In genomic region chr9:117945286-117945685, GRCh38 we compare ENCODE assay signal across 23 cellular contexts.
DNase-seq lines count a peak whose midpoint lies in the region; ATAC-seq, FAIRE-seq and TF ChIP-seq lines count a peak whose summit lies in the region.
"Had no signal": no experiment of that assay in that cellular context is flagged by ENCODE, and none has a peak within 500 bp of the region (broad histone marks: within the 10 kb centered on the region; RNA-seq: fewer than 3 reads in every experiment).

No MANE protein-coding gene starts in this region.

- intact Hi-C loops in esophagus squamous epithelium (cut with DNase I) (no loop called here), Caco-2 (cut with micrococcal nuclease; ENCODE audit: unreplicated experiment) (no loop called here)

- H3K4me1 Mint-ChIP-seq in WTC11 (peaks cover 26% of the 10 kb centered on the region), Caco-2 (ENCODE audit: low read depth, unreplicated experiment) (no peaks in the 10 kb centered on the region)
- H3K4me1 Mint-ChIP-seq: CD4-positive, CD25-positive, alpha-beta regulatory T cell had no signal

- peak overlapping the region; percentile 79; the same call in 1 of the 2 replicates for H3K27ac Mint-ChIP-seq in WTC11
- no peak overlapping the region for H3K27ac Mint-ChIP-seq in Caco-2 (ENCODE audit: unreplicated experiment)
- H3K27ac Mint-ChIP-seq: CD4-positive, CD25-positive, alpha-beta regulatory T cell had no signal

- H3K4me1 ChIP-seq in esophagus squamous epithelium (peaks cover 0 to 17% (median 0%) of the 10 kb centered on the region in 3 donors), Caco-2 (no peaks in the 10 kb centered on the region)
- H3K4me1 ChIP-seq: A549, BE2C had no signal

- CTCF ChIA-PET in WTC11 (lab: Charles Lee): no interaction called here
- CTCF ChIA-PET in Caco-2 (lab: Charles Lee): no interaction called here

- H3K9me3 ChIP-seq in esophagus squamous epithelium (no peaks in the 10 kb centered on the region), Caco-2 (no peaks in the 10 kb centered on the region)
- H3K9me3 ChIP-seq: A549, BE2C had no signal

- TF ChIP-seq CTCF in GM12865 (IDR thresholded peaks at IDR 0.05; ENCODE audit: insufficient read depth, low read depth, low read length, missing control alignments) (no peak), WTC11 (IDR thresholded peaks at IDR 0.05) (no peak), esophagus squamous epithelium (IDR thresholded peaks at IDR 0.05) (no peak), Caco-2 (IDR thresholded peaks at IDR 0.05; ENCODE audit: insufficient read depth in 1 of 2, low read depth in 1 of 2, low read length in 1 of 2, severe bottlenecking in 1 of 2, unreplicated experiment in 1 of 2) (no peak)

- WGBS in esophagus squamous epithelium, 2 donors: 43 to 47% methylated on average over 4 of the region's 4 CpGs

- DNase-seq in GM12865 (ENCODE audit: low read depth) (peak; percentile 12), WTC11 (ENCODE audit: low spot score) (no peak), esophagus squamous epithelium (lab: John Stamatoyannopoulos, UW) (no peak), Caco-2 (no peak), GM12892 (ENCODE audit: insufficient read length) (no peak)
- no peak for DNase-seq in stimulated activated naive CD8-positive, alpha-beta T cell treated with anti-CD3 and anti-CD28 coated beads, Interleukin-15, Interleukin-2, amounts not matched to agents 100 U/mL and 50 U/mL, for 24 hours
- no peak for DNase-seq in activated CD8-positive, alpha-beta memory T cell treated with anti-CD3 and anti-CD28 coated beads, Interleukin-2, amount 50 U/mL, for 48 hours
- DNase-seq: BE2C; CD4-positive, CD25-positive, alpha-beta regulatory T cell; DND-41; KG1; MV-4-11; NCI-H1694 treated with DMSO at 0.1 percent for 48 hours; NCI-H510A; NCI-H774; SIG-M5 had no signal

- peak overlapping the region in 3 of 4 donors; percentile 3 to 59 (median 25) for H3K27ac ChIP-seq in esophagus squamous epithelium
- H3K27ac ChIP-seq: A549 had no signal

- POLR2A ChIA-PET in WTC11 (lab: Charles Lee) (no interaction called here), Caco-2 (lab: Charles Lee) (no interaction called here)

- no peak overlapping the region for H3K4me3 Mint-ChIP-seq in WTC11
- H3K4me3 Mint-ChIP-seq in Caco-2 (ENCODE audit: unreplicated experiment): no peak overlapping the region
- H3K4me3 Mint-ChIP-seq: CD4-positive, CD25-positive, alpha-beta regulatory T cell had no signal

- no peak for TF ChIP-seq POLR2A in esophagus squamous epithelium (IDR thresholded peaks at IDR 0.05)
- no peak for TF ChIP-seq POLR2A in GM12892 (IDR thresholded peaks at IDR 0.05; ENCODE audit: low read depth, low read length)

- H3K27me3 ChIP-seq in esophagus squamous epithelium: no peaks in the 10 kb centered on the region
- H3K27me3 ChIP-seq in Caco-2 (replicated peaks; ENCODE audit: control insufficient read depth, insufficient read depth, low read length): no peaks in the 10 kb centered on the region
- H3K27me3 ChIP-seq: BE2C had no signal

- no peaks in the 10 kb centered on the region for H3K36me3 ChIP-seq in esophagus squamous epithelium
- H3K36me3 ChIP-seq in Caco-2 (ENCODE audit: control insufficient read depth, insufficient read depth, low read length): no peaks in the 10 kb centered on the region
- H3K36me3 ChIP-seq: BE2C had no signal

- no peaks in the 10 kb centered on the region for H3K36me3 Mint-ChIP-seq in WTC11
- H3K36me3 Mint-ChIP-seq in Caco-2 (ENCODE audit: insufficient read depth, unreplicated experiment): no peaks in the 10 kb centered on the region
- H3K36me3 Mint-ChIP-seq: CD4-positive, CD25-positive, alpha-beta regulatory T cell had no signal

- BruUV-seq in Caco-2 (replicated peaks; lab: Mats Ljungman, UMichigan): no TSS peak

- no peak for FAIRE-seq in GM12892 (lab: Jason Lieb, UNC)
- FAIRE-seq: A549, GM12891, GM18507, H54 had no signal

- ATAC-seq in HG02798 (IDR thresholded peaks at IDR 0.05; ENCODE audit: poor library complexity, unreplicated experiment): peak; percentile 48
- ATAC-seq in WTC11: no peak
- no peak for ATAC-seq in stimulated activated naive CD8-positive, alpha-beta T cell treated with anti-CD3 and anti-CD28 coated beads, Interleukin-15, Interleukin-2, amounts not matched to agents 100 U/mL and 50 U/mL, for 24 hours
- ATAC-seq: A549, Panc1, SK-N-SH treated with all-trans-retinoic acid at 6 μM for 48 hours had no signal

- peaks cover 7% of the 10 kb centered on the region for H3K9me3 Mint-ChIP-seq in WTC11
- no peaks in the 10 kb centered on the region for H3K9me3 Mint-ChIP-seq in Caco-2 (ENCODE audit: unreplicated experiment)

- H3K27me3 Mint-ChIP-seq in WTC11 (ENCODE audit: low read depth) (no peaks in the 10 kb centered on the region), Caco-2 (ENCODE audit: insufficient read depth, unreplicated experiment) (no peaks in the 10 kb centered on the region)
- H3K27me3 Mint-ChIP-seq: CD4-positive, CD25-positive, alpha-beta regulatory T cell had no signal

- H3K4me3 ChIP-seq in GM12865 (ENCODE audit: low read depth, low read length) (no peak overlapping the region), esophagus squamous epithelium (no peak overlapping the region), Caco-2 (ENCODE audit: low read depth, low read length) (no peak overlapping the region)
- H3K4me3 ChIP-seq: A549 had no signal

TF ChIP-seq in WTC11, 78 proteins besides CTCF, POLR2A, EP300 and RAD21 (continues in another document):
- TF ChIP-seq USF1 (CRISPR knock-in tag; IDR thresholded peaks at IDR 0.05): no peak
- no peak for TF ChIP-seq ZBTB21 (CRISPR knock-in tag; IDR thresholded peaks at IDR 0.05; ENCODE audit: borderline replicate concordance)
- no peak for TF ChIP-seq ZNF121 (CRISPR knock-in tag; IDR thresholded peaks at IDR 0.05)
- TF ChIP-seq ARID4B (CRISPR knock-in tag; IDR thresholded peaks at IDR 0.05; ENCODE audit: borderline replicate concordance): no peak
- no peak for TF ChIP-seq SOX15 (CRISPR knock-in tag; IDR thresholded peaks at IDR 0.05)
- TF ChIP-seq IRF1 (CRISPR knock-in tag; IDR thresholded peaks at IDR 0.05): no peak
- TF ChIP-seq ZNF512 (CRISPR knock-in tag; IDR thresholded peaks at IDR 0.05; ENCODE audit: borderline replicate concordance): no peak
- no peak for TF ChIP-seq FOXJ3 (CRISPR knock-in tag; IDR thresholded peaks at IDR 0.05; ENCODE audit: borderline replicate concordance)
